Comparison of ENCODE assay signal across 8 cellular contexts in the genomic region with DNA sequence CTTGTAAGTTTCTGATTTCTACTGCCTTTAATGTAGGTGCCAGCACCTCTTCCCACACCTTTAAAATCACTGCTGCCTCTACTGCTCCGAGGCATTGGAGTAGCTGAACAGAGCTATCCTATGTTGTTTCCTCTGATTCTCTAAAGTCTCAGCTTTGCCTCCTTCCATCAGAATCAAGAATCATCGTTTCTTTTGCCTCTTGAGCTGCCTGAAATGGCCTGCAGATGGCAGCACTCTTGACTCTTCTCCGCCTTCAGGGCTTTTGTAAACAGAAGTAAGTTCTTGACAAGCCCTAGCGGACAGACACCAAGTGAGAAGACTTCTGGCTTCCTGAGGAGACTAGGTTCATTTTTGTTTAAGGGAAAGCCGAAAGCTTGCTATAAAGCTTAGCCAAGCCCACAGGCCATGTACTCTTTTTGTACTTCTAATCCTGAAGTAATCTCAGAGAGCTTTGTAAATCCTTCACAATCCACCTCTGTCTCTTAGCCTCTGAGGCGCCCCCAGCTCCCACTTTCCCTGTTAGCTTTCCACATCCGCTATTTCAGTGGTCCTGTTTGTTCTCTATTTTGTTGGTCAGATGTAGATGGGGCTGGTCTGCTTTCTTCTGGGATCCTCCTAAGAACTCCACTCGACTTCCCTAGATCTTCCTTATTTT. TPM values are rescaled to one million over a fixed set of nuclear protein-coding genes. Genes with fewer than 3 reads are reported as not detected.
DNase-seq lines count a peak whose midpoint lies in the region; ATAC-seq and TF ChIP-seq lines count a peak whose summit lies in the region.

No MANE protein-coding gene starts in this region.

- H3K9me3 ChIP-seq in Karpas-422 (ENCODE audit: low read length) = no peaks in the 10 kb centered on the region

- H3K27ac ChIP-seq in Karpas-422 (ENCODE audit: low read length) = no peak overlapping the region

- no peak overlapping the region for H3K4me3 ChIP-seq in Karpas-422 (ENCODE audit: low read length)
- H3K4me3 ChIP-seq in astrocyte of the cerebellum (ENCODE audit: low read depth, low read length) = no peak overlapping the region

- H2AFZ ChIP-seq in Karpas-422 (ENCODE audit: low read length) = no peak overlapping the region

- no peaks in the 10 kb centered on the region for H3K27me3 ChIP-seq in Karpas-422 (ENCODE audit: low read length)

- H3K36me3 ChIP-seq in Karpas-422 (ENCODE audit: insufficient read depth, low read length) = no peaks in the 10 kb centered on the region; the same call in 1 of the 2 replicates

- no peaks in the 10 kb centered on the region for H4K20me1 ChIP-seq in Karpas-422 (ENCODE audit: insufficient read depth, low read depth, low read length)

- H3K4me2 ChIP-seq in Karpas-422 (ENCODE audit: low read depth, low read length, poor library complexity, severe bottlenecking) = no peak overlapping the region

- H3K9ac ChIP-seq in Karpas-422 (ENCODE audit: low read length) = no peak overlapping the region

- DNase-seq in GM04504 (ENCODE audit: low read depth) (peak; percentile 43), Karpas-422 (peak; percentile 88), T-helper 2 cell (peak in 4 of 5 experiments; percentile 10 to 80 (median 32)), astrocyte of the cerebellum (ENCODE audit: low read depth) (peak; percentile 22), hypothalamus (lab: John Stamatoyannopoulos, UW) (peak in 29 of 51 donors; percentile 0 to 54 (median 10)), NCI-H774 (lab: John Stamatoyannopoulos, UW) (no peak)
- peak; percentile 44 to 63 (median 44) for DNase-seq in stimulated activated CD4-positive, alpha-beta T cell treated with anti-CD3 and anti-CD28 coated beads, Interleukin-12 subunit alpha, Interleukin-12 subunit beta, amount 100 ng/mL, for 48 hours (ENCODE audit: low read depth in 2 of 3, low spot score in 1 of 3)

- no peaks in the 10 kb centered on the region for H3K79me2 ChIP-seq in Karpas-422 (ENCODE audit: low read length)

- peak; percentile 83 for ATAC-seq in GM21737 (IDR thresholded peaks at IDR 0.05; ENCODE audit: unreplicated experiment)

- TF ChIP-seq CTCF in astrocyte of the cerebellum (IDR thresholded peaks at IDR 0.05; ENCODE audit: low read depth, low read length, missing control alignments) = peak; percentile 71

- in situ Hi-C loops in astrocyte of the cerebellum (cut with HindIII; ENCODE audit: low sequenced_read_pairs) = no loop called here

- H3K9me2 ChIP-seq in Karpas-422 (replicated peaks; ENCODE audit: insufficient read depth, low read length) = no peaks in the 10 kb centered on the region

- 0 out of 2 replicates have a peak, but pooled peaks cover 3% of the 10 kb centered on the region for H3K4me1 ChIP-seq in Karpas-422 (ENCODE audit: low read length)

RNA-seq across cellular contexts. Expression of gene GTF3C3, which starts 48.4 kb away (rescaled TPM):
- total RNA-seq in Karpas-422 (2014; rRNA removed; shearing (Covaris generic); ENCODE audit: low replicate concordance) = 34.8 and 99.0 TPM in 2 replicates

RNA-seq across cellular contexts. Expression of gene C2orf66, which starts 58.1 kb away (rescaled TPM):
- total RNA-seq in Karpas-422 (2014; rRNA removed; shearing (Covaris generic); ENCODE audit: low replicate concordance) = not detected in 2 replicates
